Comparison of ENCODE assay signal across 29 cellular contexts in the genomic region with DNA sequence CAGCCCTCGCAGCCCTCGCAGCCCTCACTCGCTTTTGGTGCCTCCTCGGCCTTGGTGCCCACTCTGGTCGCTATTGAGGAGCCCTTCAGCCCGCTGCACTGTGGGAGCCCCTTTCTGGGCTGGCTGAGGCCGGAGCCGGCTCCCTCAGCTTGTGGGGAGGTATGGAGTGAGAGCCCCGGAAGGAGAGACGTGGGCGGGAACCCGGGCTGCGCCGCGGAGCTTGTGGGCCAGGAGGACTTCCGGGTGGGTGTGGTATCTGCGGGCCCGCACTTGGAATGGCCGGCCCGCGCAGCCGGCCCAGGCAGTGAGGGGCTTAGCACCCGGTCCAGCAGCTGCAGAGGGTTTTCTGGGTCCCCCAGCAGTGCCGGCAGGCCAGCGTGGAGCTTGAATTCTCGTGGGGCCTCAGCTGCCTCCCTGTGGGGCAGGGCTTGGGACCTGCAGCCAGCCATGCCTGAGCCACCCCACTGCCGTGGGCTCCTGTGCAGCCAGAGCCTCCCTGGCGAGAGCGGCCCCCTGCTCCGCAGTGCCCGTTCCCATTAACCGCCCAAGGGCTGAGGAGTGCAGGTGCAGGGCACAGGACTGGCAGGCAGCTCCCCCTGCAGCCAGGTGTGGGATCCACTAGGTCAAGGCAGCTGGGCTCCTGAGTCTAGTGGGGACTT. TPM values are rescaled to one million over a fixed set of nuclear protein-coding genes. Genes with fewer than 3 reads are reported as not detected.
DNase-seq lines count a peak whose midpoint lies in the region; ATAC-seq, FAIRE-seq and TF ChIP-seq lines count a peak whose summit lies in the region.
"Had no signal": no experiment of that assay in that cellular context is flagged by ENCODE, and none has a peak within 500 bp of the region (broad histone marks: within the 10 kb centered on the region; RNA-seq: fewer than 3 reads in every experiment).

No MANE protein-coding gene starts in this region.

- no peak overlapping the region; the same call in 1 of the 2 replicates for H4K8ac ChIP-seq in H1 (ENCODE audit: extremely low read depth, insufficient read depth, low read length)

- no peak overlapping the region for H2BK12ac ChIP-seq in H1 (ENCODE audit: low read depth, low read length)

- no peak overlapping the region for H3K9ac ChIP-seq in H1 (replicated peaks in 1 of 4; ENCODE audit: extremely low read depth in 1 of 4, low read depth in 3 of 4, low read length in 3 of 4)

- no peaks in the 10 kb centered on the region for H3K27me3 ChIP-seq in H1 (replicated peaks in 1 of 4; ENCODE audit: control insufficient read depth in 3 of 4, extremely low read depth in 1 of 4, insufficient read depth in 3 of 4, low read length in 3 of 4)

- no peak overlapping the region for H4K91ac ChIP-seq in H1 (replicated peaks; ENCODE audit: insufficient read length, low read length)

- H3K23me2 ChIP-seq in H1 (ENCODE audit: low read depth, low read length) = no peaks in the 10 kb centered on the region

- TF ChIP-seq RAD21 in H1 (IDR thresholded peaks at IDR 0.05 in 1 of 2, conservative IDR thresholded peaks at IDR 0.05 in 1 of 2; ENCODE audit: low read depth in 2 of 2, low read length in 2 of 2) = peak; percentile 59 to 68

- H3K36me3 ChIP-seq in H1 (ENCODE audit: control insufficient read depth in 2 of 4, insufficient read depth in 4 of 4, low read length in 3 of 4) = no peaks in the 10 kb centered on the region

- peaks cover 0 to 5% of the 10 kb centered on the region in 2 experiments; a peak in 1 of 4 replicates for H3K9me3 ChIP-seq in H1 (ENCODE audit: insufficient read depth in 2 of 2, low read depth in 1 of 2, low read length in 1 of 2)

- no peak for TF ChIP-seq EP300 in H1 (IDR thresholded peaks at IDR 0.05; ENCODE audit: borderline replicate concordance in 1 of 2, low read depth in 2 of 2, low read length in 2 of 2)

- no peak overlapping the region for H2BK120ac ChIP-seq in H1 (replicated peaks; ENCODE audit: low read depth, low read length)

- TF ChIP-seq POLR2A in H1 (IDR thresholded peaks at IDR 0.05; ENCODE audit: control extremely low read depth in 1 of 2, low read depth in 2 of 2, low read length in 2 of 2) = no peak

- TF ChIP-seq CTCF in natural killer cell (IDR thresholded peaks at IDR 0.05) (no peak), H1 (IDR thresholded peaks at IDR 0.05; ENCODE audit: control extremely low read depth in 1 of 3, insufficient read depth in 1 of 3, low read depth in 1 of 3, low read length in 3 of 3) (peak; percentile 50 to 69 (median 57))

- H3K4me1 Mint-ChIP-seq in natural killer cell treated with Interleukin-12 subunit alpha and Interleukin-12 subunit beta and Interleukin-15 and Interleukin-18, amount 100 ng/mL, for 72 hours (ENCODE audit: low read depth in 2 of 2) = no peaks in the 10 kb centered on the region
- H3K4me1 Mint-ChIP-seq in natural killer cell = no peaks in the 10 kb centered on the region
- H3K4me1 Mint-ChIP-seq: activated naive CD8-positive, alpha-beta T cell treated with anti-CD3 and anti-CD28 coated beads, Interleukin-2, amount 50 U/mL, for 24 hours; IgD-negative memory B cell; memory B cell had no signal

- no peaks in the 10 kb centered on the region for H3K4me1 ChIP-seq in H1 (replicated peaks in 1 of 4; ENCODE audit: control insufficient read depth in 3 of 4, insufficient read depth in 4 of 4, low read length in 3 of 4)

- H2BK5ac ChIP-seq in H1 (ENCODE audit: low read depth, low read length) = no peak overlapping the region

- H3K27ac Mint-ChIP-seq in natural killer cell treated with Interleukin-12 subunit alpha and Interleukin-12 subunit beta and Interleukin-15 and Interleukin-18, amount 100 ng/mL, for 72 hours = no peak overlapping the region
- no peak overlapping the region for H3K27ac Mint-ChIP-seq in natural killer cell
- H3K27ac Mint-ChIP-seq: activated CD8-positive, alpha-beta T cell treated with anti-CD3 and anti-CD28 coated beads, Interleukin-2, amount 10 ng/mL, durations not matched to agents 7 days and 5 days; activated naive CD8-positive, alpha-beta T cell treated with anti-CD3 and anti-CD28 coated beads, Interleukin-2, amount 50 U/mL, for 24 hours; IgD-negative memory B cell; memory B cell had no signal

- H3K9me3 Mint-ChIP-seq in natural killer cell treated with Interleukin-12 subunit alpha and Interleukin-12 subunit beta and Interleukin-15 and Interleukin-18, amount 100 ng/mL, for 72 hours = peaks cover 11% of the 10 kb centered on the region
- H3K9me3 Mint-ChIP-seq in natural killer cell = peaks cover 4 to 5% of the 10 kb centered on the region in 2 donors
- H3K9me3 Mint-ChIP-seq: activated naive CD8-positive, alpha-beta T cell treated with anti-CD3 and anti-CD28 coated beads, Interleukin-2, amount 50 U/mL, for 24 hours had no signal

- H2BK20ac ChIP-seq in H1 (ENCODE audit: low read length) = no peak overlapping the region

- no peak overlapping the region for H3K4me3 Mint-ChIP-seq in natural killer cell treated with Interleukin-12 subunit alpha and Interleukin-12 subunit beta and Interleukin-15 and Interleukin-18, amount 100 ng/mL, for 72 hours
- no peak overlapping the region for H3K4me3 Mint-ChIP-seq in natural killer cell
- H3K4me3 Mint-ChIP-seq: activated CD8-positive, alpha-beta T cell treated with anti-CD3 and anti-CD28 coated beads, Interleukin-2, amount 10 ng/mL, durations not matched to agents 7 days and 5 days; activated naive CD8-positive, alpha-beta T cell treated with anti-CD3 and anti-CD28 coated beads, Interleukin-2, amount 50 U/mL, for 24 hours; IgD-negative memory B cell; memory B cell had no signal

- DNase-seq in natural killer cell treated with Interleukin-12 subunit alpha and Interleukin-12 subunit beta and Interleukin-15 and Interleukin-18, amount 100 ng/mL, for 72 hours (ENCODE audit: low spot score) = no peak
- DNase-seq in natural killer cell (no peak), NCI-H2227 (lab: John Stamatoyannopoulos, UW; ENCODE audit: unreplicated experiment) (peak; percentile 68), H1 (ENCODE audit: low read depth in 1 of 2, low spot score in 2 of 2) (peak; percentile 34 to 50), urothelium cell line (ENCODE audit: low spot score) (peak; percentile 40), GM19239 (ENCODE audit: insufficient read length, low spot score) (no peak), SHP77 treated with DMSO at 0.1 percent for 48 hours (lab: John Stamatoyannopoulos, UW) (no peak)
- DNase-seq: activated CD8-positive, alpha-beta T cell treated with anti-CD3 and anti-CD28 coated beads, Interleukin-2, amount 10 ng/mL, durations not matched to agents 7 days and 5 days; activated gamma-delta T cell treated with Interleukin-2 at 50 U/mL for 16 hours; activated naive CD8-positive, alpha-beta T cell treated with anti-CD3 and anti-CD28 coated beads, Interleukin-2, amount 50 U/mL, for 24 hours; activated T-cell treated with anti-CD3 and anti-CD28 coated beads for 4 hours; COR-L47; DMS79 treated with DMSO at 0.1 percent for 48 hours; left cardiac atrium; MM.1S; NCI-H1436 treated with DMSO at 0.1 percent for 48 hours; NCI-H69; nucleus accumbens; stimulated activated CD4-positive, alpha-beta T cell treated with anti-CD3 and anti-CD28 coated beads, Interleukin-1b, Interleukin-23, amount 100 ng/mL, for 48 hours had no signal

- CTCF ChIA-PET in H1 (lab: Charles Lee; ENCODE audit: partially characterized antibody) = interaction anchor here (0.7 to 1.3 kb wide), 9 partner anchors 8 to 210 kb away, joined by 3 to 5 read pairs (median 3); no protein-coding TSS in a partner anchor

- intact Hi-C loops in natural killer cell (cut with micrococcal nuclease) = no loop called here

- H3K79me2 ChIP-seq in H1 (ENCODE audit: control insufficient read depth in 1 of 2, insufficient read depth in 2 of 2, low read length in 2 of 2) = no peaks in the 10 kb centered on the region

- H3K18ac ChIP-seq in H1 (ENCODE audit: extremely low read depth, low read length) = no peak overlapping the region

- no peaks in the 10 kb centered on the region for H3K36me3 Mint-ChIP-seq in natural killer cell treated with Interleukin-12 subunit alpha and Interleukin-12 subunit beta and Interleukin-15 and Interleukin-18, amount 100 ng/mL, for 72 hours
- H3K36me3 Mint-ChIP-seq in natural killer cell = no peaks in the 10 kb centered on the region
- H3K36me3 Mint-ChIP-seq: IgD-negative memory B cell, memory B cell had no signal

- no peak overlapping the region for H3K4me2 ChIP-seq in H1 (ENCODE audit: insufficient read depth in 1 of 2, low read depth in 2 of 2, low read length in 2 of 2)

- POLR2A ChIA-PET in H1 (lab: Charles Lee; ENCODE audit: partially characterized antibody) = no interaction called here

- peak; percentile 32 to 33 for ATAC-seq in natural killer cell treated with Interleukin-12 subunit alpha and Interleukin-12 subunit beta and Interleukin-15 and Interleukin-18, amount 100 ng/mL, for 72 hours
- ATAC-seq in natural killer cell (no peak), HG02981 (IDR thresholded peaks at IDR 0.05; ENCODE audit: unreplicated experiment) (no peak)
- ATAC-seq: activated CD8-positive, alpha-beta T cell treated with anti-CD3 and anti-CD28 coated beads, Interleukin-2, amount 10 ng/mL, durations not matched to agents 7 days and 5 days; activated naive CD8-positive, alpha-beta T cell treated with anti-CD3 and anti-CD28 coated beads, Interleukin-2, amount 50 U/mL, for 24 hours; left cardiac atrium; Right ventricle myocardium inferior had no signal

- H3K4ac ChIP-seq in H1 (replicated peaks; ENCODE audit: insufficient read length, low read depth, low read length) = no peak overlapping the region

- no peak overlapping the region for H2AFZ ChIP-seq in H1 (ENCODE audit: low read length)

- H3K27ac ChIP-seq in H1 (ENCODE audit: low read depth, low read length) = no peak overlapping the region
- H3K27ac ChIP-seq: epithelial cell of prostate had no signal

- 92% methylated on average over 26 of the region's 32 CpGs; no CpG with 5 or more reads in 1 of the 2 experiments for WGBS in H1 (ENCODE audit: extremely low coverage in 1 of 2, insufficient coverage in 1 of 2, insufficient read length in 1 of 2, insufficient replicate concordance in 2 of 2, low coverage in 1 of 2, low lambda C conversion rate in 2 of 2, missing lambda C conversion rate in 1 of 2), 2 experiments

- H3K23ac ChIP-seq in H1 (ENCODE audit: insufficient read length) = no peak overlapping the region

- no peak overlapping the region for H2AK5ac ChIP-seq in H1 (ENCODE audit: low read depth, low read length)

- H3K4me3 ChIP-seq in H1 (ENCODE audit: extremely low read depth in 1 of 4, insufficient read depth in 2 of 4, low read depth in 3 of 4, low read length in 4 of 4) = no peak overlapping the region

- H3K56ac ChIP-seq in H1 (replicated peaks; ENCODE audit: insufficient read length, low read depth, low read length) = no peak overlapping the region

- H3K27me3 Mint-ChIP-seq in natural killer cell treated with Interleukin-12 subunit alpha and Interleukin-12 subunit beta and Interleukin-15 and Interleukin-18, amount 100 ng/mL, for 72 hours = no peaks in the 10 kb centered on the region
- no peaks in the 10 kb centered on the region for H3K27me3 Mint-ChIP-seq in natural killer cell (ENCODE audit: low read depth in 2 of 2)
- H3K27me3 Mint-ChIP-seq: activated naive CD8-positive, alpha-beta T cell treated with anti-CD3 and anti-CD28 coated beads, Interleukin-2, amount 50 U/mL, for 24 hours; IgD-negative memory B cell; memory B cell had no signal

- H3K79me1 ChIP-seq in H1 (ENCODE audit: low read depth, low read length) = no peaks in the 10 kb centered on the region

- H4K20me1 ChIP-seq in H1 (replicated peaks in 1 of 2; ENCODE audit: control insufficient read depth in 1 of 2, insufficient read depth in 2 of 2, low read length in 2 of 2) = no peaks in the 10 kb centered on the region

- H3K14ac ChIP-seq in H1 (ENCODE audit: insufficient read length) = no peak overlapping the region

- no peak overlapping the region for H2BK15ac ChIP-seq in H1 (ENCODE audit: low read length)

- FAIRE-seq in H1 (lab: Jason Lieb, UNC) = no peak
- FAIRE-seq in urothelium cell line (lab: Jason Lieb, UNC) = no peak
- FAIRE-seq in GM19239 (lab: Jason Lieb, UNC) = no peak

- H4K5ac ChIP-seq in H1 (ENCODE audit: insufficient read length, low read depth, low read length) = no peak overlapping the region

RNA-seq across cellular contexts. Expression of gene CFHR2, which starts 9.9 kb away (rescaled TPM):
- total RNA-seq in natural killer cell treated with Interleukin-12 subunit alpha and Interleukin-12 subunit beta and Interleukin-15 and Interleukin-18, amount 100 ng/mL, for 72 hours = not detected
- not detected for total RNA-seq in natural killer cell
- not detected in 2 replicates for total RNA-seq in H1 (2021; fragmentation: NEBNext Ultra II Directional; extraction: Animal tissue kit (Norgen Biotek cat#: 25700))
- not detected in 2 replicates for polyA plus RNA-seq in H1 (2011; rRNA removed)
- polyA plus RNA-seq in H1 (2011; cell fraction: cytosol; rRNA removed) = not detected
- not detected for polyA plus RNA-seq in H1 (2011; cell fraction: nucleus; rRNA removed)
- not detected in 4 replicates for polyA plus RNA-seq in H1 (2012, experiment 1 of 2)
- not detected for polyA plus RNA-seq in H1 (2012, experiment 2 of 2)
- polyA plus RNA-seq in H1 (2013, experiment 1 of 2) = not detected
- polyA plus RNA-seq in H1 (2013, experiment 2 of 2) = not detected
- polyA minus RNA-seq in H1 (2011; rRNA and poly(A)+ RNA removed) = not detected in 2 replicates
- polyA minus RNA-seq in H1 (2011; cell fraction: cytosol; rRNA and poly(A)+ RNA removed) = not detected
- not detected for polyA minus RNA-seq in H1 (2011; cell fraction: nucleus; rRNA and poly(A)+ RNA removed)
- total RNA-seq: A673; activated CD8-positive, alpha-beta T cell treated with anti-CD3 and anti-CD28 coated beads, Interleukin-2, amount 10 ng/mL, durations not matched to agents 7 days and 5 days; cerebellum; left cardiac atrium; Right ventricle myocardium inferior; skeletal muscle tissue; temporal lobe had no signal
- polyA plus RNA-seq: BJ, IgD-negative memory B cell had no signal

RNA-seq across cellular contexts. Expression of gene CFHR5, which starts 43.7 kb away (rescaled TPM):
- not detected for total RNA-seq in natural killer cell treated with Interleukin-12 subunit alpha and Interleukin-12 subunit beta and Interleukin-15 and Interleukin-18, amount 100 ng/mL, for 72 hours
- total RNA-seq in natural killer cell = not detected
- not detected in 2 replicates for total RNA-seq in H1 (2021; fragmentation: NEBNext Ultra II Directional; extraction: Animal tissue kit (Norgen Biotek cat#: 25700))
- polyA plus RNA-seq in H1 (2011; rRNA removed) = not detected in 2 replicates
- polyA plus RNA-seq in H1 (2011; cell fraction: cytosol; rRNA removed) = not detected
- polyA plus RNA-seq in H1 (2011; cell fraction: nucleus; rRNA removed) = not detected
- not detected in 4 replicates for polyA plus RNA-seq in H1 (2012, experiment 1 of 2)
- not detected for polyA plus RNA-seq in H1 (2012, experiment 2 of 2)
- not detected for polyA plus RNA-seq in H1 (2013, experiment 1 of 2)
- polyA plus RNA-seq in H1 (2013, experiment 2 of 2) = not detected
- polyA minus RNA-seq in H1 (2011; rRNA and poly(A)+ RNA removed) = not detected in 2 replicates
- polyA minus RNA-seq in H1 (2011; cell fraction: cytosol; rRNA and poly(A)+ RNA removed) = not detected
- not detected for polyA minus RNA-seq in H1 (2011; cell fraction: nucleus; rRNA and poly(A)+ RNA removed)
- total RNA-seq: A673; activated CD8-positive, alpha-beta T cell treated with anti-CD3 and anti-CD28 coated beads, Interleukin-2, amount 10 ng/mL, durations not matched to agents 7 days and 5 days; cerebellum; left cardiac atrium; Right ventricle myocardium inferior; skeletal muscle tissue; temporal lobe had no signal
- polyA plus RNA-seq: BJ, IgD-negative memory B cell had no signal

RNA-seq across cellular contexts. Expression of gene CFHR4, which starts 45.8 kb away (rescaled TPM):
- total RNA-seq in natural killer cell treated with Interleukin-12 subunit alpha and Interleukin-12 subunit beta and Interleukin-15 and Interleukin-18, amount 100 ng/mL, for 72 hours = not detected
- not detected for total RNA-seq in natural killer cell
- total RNA-seq in H1 (2021; fragmentation: NEBNext Ultra II Directional; extraction: Animal tissue kit (Norgen Biotek cat#: 25700)) = not detected in 2 replicates
- not detected in 2 replicates for polyA plus RNA-seq in H1 (2011; rRNA removed)
- not detected for polyA plus RNA-seq in H1 (2011; cell fraction: cytosol; rRNA removed)
- polyA plus RNA-seq in H1 (2011; cell fraction: nucleus; rRNA removed) = not detected
- not detected in 4 replicates for polyA plus RNA-seq in H1 (2012, experiment 1 of 2)
- polyA plus RNA-seq in H1 (2012, experiment 2 of 2) = not detected
- polyA plus RNA-seq in H1 (2013, experiment 1 of 2) = not detected
- polyA plus RNA-seq in H1 (2013, experiment 2 of 2) = not detected
- polyA minus RNA-seq in H1 (2011; rRNA and poly(A)+ RNA removed) = not detected in 2 replicates
- polyA minus RNA-seq in H1 (2011; cell fraction: cytosol; rRNA and poly(A)+ RNA removed) = not detected
- polyA minus RNA-seq in H1 (2011; cell fraction: nucleus; rRNA and poly(A)+ RNA removed) = not detected
- total RNA-seq: A673; activated CD8-positive, alpha-beta T cell treated with anti-CD3 and anti-CD28 coated beads, Interleukin-2, amount 10 ng/mL, durations not matched to agents 7 days and 5 days; cerebellum; left cardiac atrium; Right ventricle myocardium inferior; skeletal muscle tissue had no signal
- polyA plus RNA-seq: BJ, IgD-negative memory B cell had no signal

Comparison
In these comparisons a context has a peak if more than half of its experiments do, and no peak if none do; other contexts are left out.
1. ATAC-seq: peak in natural killer cell treated with Interleukin-12 subunit alpha and Interleukin-12 subunit beta and Interleukin-15 and Interleukin-18, amount 100 ng/mL, for 72 hours (2 of 2); none in natural killer cell (0 of 3) and HG02981 (single experiment).
2. DNase-seq: peak in NCI-H2227 (single experiment), H1 (2 of 2) and urothelium cell line (single experiment); none in natural killer cell treated with Interleukin-12 subunit alpha and Interleukin-12 subunit beta and Interleukin-15 and Interleukin-18, amount 100 ng/mL, for 72 hours (single experiment), natural killer cell (single experiment), GM19239 (single experiment) and SHP77 treated with DMSO at 0.1 percent for 48 hours (single experiment).